21 cellular contexts compared by ENCODE assay signal in the genomic region with DNA sequence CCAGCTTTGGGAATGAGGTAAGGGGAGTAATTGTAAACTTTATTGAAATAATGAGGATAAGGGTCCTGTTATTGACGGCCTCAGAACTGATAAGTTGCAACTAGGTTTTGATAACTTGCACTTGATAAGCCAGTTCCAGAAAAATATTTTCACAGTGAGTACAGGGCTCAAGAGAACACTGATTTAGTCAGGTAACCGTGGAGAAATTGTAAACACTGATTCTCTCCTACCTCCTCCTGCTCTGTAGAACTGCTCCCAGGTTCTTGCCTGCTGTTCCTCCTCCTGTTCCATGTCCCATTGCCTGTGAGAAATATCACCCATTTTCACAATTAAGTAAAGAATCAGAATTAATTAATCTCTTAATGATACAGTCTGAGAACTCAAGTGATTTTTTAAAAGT. TPM values are rescaled to one million over a fixed set of nuclear protein-coding genes. Genes with fewer than 3 reads are reported as not detected.
"Had no signal": no experiment of that assay in that cellular context is flagged by ENCODE, and none has a peak within 500 bp of the region (broad histone marks: within the 10 kb centered on the region; RNA-seq: fewer than 3 reads in every experiment).

No MANE protein-coding gene starts in this region.

- H3K4me3 ChIP-seq: SJCRH30 had no signal

- H3K27me3 ChIP-seq: SJCRH30 had no signal

- DNase-seq: KBM-7; MV-4-11; NCI-H1048; NCI-H1105; NCI-H1436 treated with DMSO at 0.1 percent for 48 hours; NCI-H1694; NCI-H187 treated with DMSO at 0.1 percent for 48 hours; NCI-H2029 treated with DMSO at 0.1 percent for 48 hours; NCI-H2107; NCI-H2227 treated with DMSO at 0.1 percent for 48 hours; NCI-H524; NCI-H526 treated with DMSO at 0.1 percent for 48 hours; NK-92 treated with Interleukin-12 subunit alpha and Interleukin-12 subunit beta, amount 100 ng/mL, for 24 hours; PC-3; SHP77 treated with DMSO at 0.1 percent for 48 hours; SJCRH30 had no signal

- H3K9me3 ChIP-seq: SJCRH30 had no signal

- H3K27ac ChIP-seq: RWPE1, SJCRH30 had no signal

- H3K36me3 ChIP-seq: SJCRH30 had no signal

- ATAC-seq: Panc1, PC-3, SK-N-SH treated with all-trans-retinoic acid at 6 μM for 48 hours had no signal

- H3K4me1 ChIP-seq: SJCRH30 had no signal

RNA-seq across cellular contexts. Expression of a gene that starts 55.0 kb away (rescaled TPM):
- total RNA-seq: LHCN-M2, MCF 10A, PC-3 had no signal
